Comparison of ENCODE assay signal across 13 cellular contexts in the genomic region with DNA sequence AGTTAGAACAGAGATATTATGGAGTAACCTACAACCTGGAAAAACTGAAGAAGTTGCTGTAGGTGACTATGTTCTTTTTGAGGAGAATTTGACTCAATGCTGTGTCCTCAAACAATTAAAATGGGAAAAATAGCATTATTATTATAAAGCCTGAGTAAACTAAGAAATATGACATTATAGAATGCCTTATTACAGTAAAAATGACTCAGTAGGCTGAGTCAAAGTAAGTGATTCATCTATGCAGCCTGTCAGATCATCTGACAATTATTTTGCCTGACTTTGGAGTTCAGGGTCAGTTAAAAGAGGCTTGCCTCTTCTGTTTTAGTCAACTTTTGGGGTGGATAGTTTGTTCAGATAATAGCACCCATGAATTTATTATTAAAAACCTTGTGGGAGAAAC.
A peak's percentile ranks its signal among the peaks of the same experiment; 100 is the strongest.
DNase-seq lines count a peak whose midpoint lies in the region; ATAC-seq and TF ChIP-seq lines count a peak whose summit lies in the region.
"Had no signal": no experiment of that assay in that cellular context is flagged by ENCODE, and none has a peak within 500 bp of the region (broad histone marks: within the 10 kb centered on the region; RNA-seq: fewer than 3 reads in every experiment).

No MANE protein-coding gene starts in this region.

- no peaks in the 10 kb centered on the region for H3K9me3 ChIP-seq in breast epithelium
- H3K9me3 ChIP-seq: colonic mucosa, psoas muscle had no signal

- BruUV-seq in MCF 10A (replicated peaks; lab: Mats Ljungman, UMichigan) = no TSS peak

- H3K4me3 Mint-ChIP-seq in MCF 10A (ENCODE audit: unreplicated experiment) = no peak overlapping the region

- TF ChIP-seq CTCF in MCF 10A (IDR thresholded peaks at IDR 0.05; ENCODE audit: unreplicated experiment) = no peak
- TF ChIP-seq CTCF in breast epithelium (IDR thresholded peaks at IDR 0.05) = no peak

- H3K27ac Mint-ChIP-seq in MCF 10A (ENCODE audit: low read depth, unreplicated experiment) = peak overlapping the region; percentile 65

- no peaks in the 10 kb centered on the region for H3K4me1 ChIP-seq in breast epithelium
- H3K4me1 ChIP-seq: colonic mucosa, psoas muscle had no signal

- POLR2A ChIA-PET in MCF 10A (lab: Yijun Ruan, JAX) = interaction anchor here (1.1 kb wide), 1 partner anchor 12 kb away, joined by 3 read pairs; no protein-coding TSS in a partner anchor

- no peak for TF ChIP-seq POLR2A in breast epithelium (IDR thresholded peaks at IDR 0.05)

- intact Hi-C loops in MCF 10A (cut with micrococcal nuclease) = loop anchor here (1.0 kb wide), 1 partner anchor 195 kb away; no protein-coding TSS in a partner anchor
- intact Hi-C loops in breast epithelium (cut with DNase I; ENCODE audit: low total_unique reads) = no loop called here

- CTCF ChIA-PET in MCF 10A (lab: Yijun Ruan, JAX) = interaction anchor here (0.6 to 0.7 kb wide), 2 partner anchors 81 to 244 kb away, joined by 3 to 4 read pairs; no protein-coding TSS in a partner anchor

- H3K36me3 Mint-ChIP-seq in MCF 10A (ENCODE audit: insufficient read depth, unreplicated experiment) = no peaks in the 10 kb centered on the region

- H3K4me3 ChIP-seq in breast epithelium = no peak overlapping the region
- H3K4me3 ChIP-seq: colonic mucosa, psoas muscle had no signal

- DNase-seq in MCF 10A (ENCODE audit: unreplicated experiment) = peak; percentile 79
- no peak for DNase-seq in breast epithelium (ENCODE audit: low spot score in 2 of 2)
- DNase-seq in amniotic epithelial cell (ENCODE audit: low read depth) = peak; percentile 79
- DNase-seq in foreskin melanocyte = peak; percentile 29
- no peak for DNase-seq in activated naive CD4-positive, alpha-beta T cell treated with Interleukin-2 at 50 U/mL for 16 hours
- no peak for DNase-seq in cerebellar cortex (ENCODE audit: low spot score)
- DNase-seq: activated effector memory CD4-positive, alpha-beta T cell treated with Interleukin-2 at 50 U/mL for 16 hours; colonic mucosa; DND-41; NCI-H774; psoas muscle had no signal

- no peaks in the 10 kb centered on the region for H3K27me3 ChIP-seq in breast epithelium
- H3K27me3 ChIP-seq: colonic mucosa had no signal

- ATAC-seq in HG03442 (IDR thresholded peaks at IDR 0.05; ENCODE audit: unreplicated experiment) (no peak), HG02678 (IDR thresholded peaks at IDR 0.05; ENCODE audit: unreplicated experiment) (no peak)
- ATAC-seq: psoas muscle had no signal

- peaks cover 27% of the 10 kb centered on the region for H3K4me1 Mint-ChIP-seq in MCF 10A (ENCODE audit: insufficient read depth, unreplicated experiment)

- H3K9me3 Mint-ChIP-seq in MCF 10A (ENCODE audit: unreplicated experiment) = no peaks in the 10 kb centered on the region

- no peak overlapping the region for H3K27ac ChIP-seq in breast epithelium
- H3K27ac ChIP-seq: colonic mucosa, psoas muscle had no signal

- H3K27me3 Mint-ChIP-seq in MCF 10A (ENCODE audit: insufficient read depth, unreplicated experiment) = no peaks in the 10 kb centered on the region

- H3K36me3 ChIP-seq in breast epithelium = no peaks in the 10 kb centered on the region
- H3K36me3 ChIP-seq: colonic mucosa had no signal

Comparison
In these comparisons a context has a peak if more than half of its experiments do, and no peak if none do; other contexts are left out.
1. DNase-seq: peak in MCF 10A (single experiment), amniotic epithelial cell (single experiment) and foreskin melanocyte (single experiment); none in breast epithelium (0 of 2), activated naive CD4-positive, alpha-beta T cell treated with Interleukin-2 at 50 U/mL for 16 hours (single experiment) and cerebellar cortex (single experiment).